ENCODE assay signal across 17 cellular contexts in the genomic region with DNA sequence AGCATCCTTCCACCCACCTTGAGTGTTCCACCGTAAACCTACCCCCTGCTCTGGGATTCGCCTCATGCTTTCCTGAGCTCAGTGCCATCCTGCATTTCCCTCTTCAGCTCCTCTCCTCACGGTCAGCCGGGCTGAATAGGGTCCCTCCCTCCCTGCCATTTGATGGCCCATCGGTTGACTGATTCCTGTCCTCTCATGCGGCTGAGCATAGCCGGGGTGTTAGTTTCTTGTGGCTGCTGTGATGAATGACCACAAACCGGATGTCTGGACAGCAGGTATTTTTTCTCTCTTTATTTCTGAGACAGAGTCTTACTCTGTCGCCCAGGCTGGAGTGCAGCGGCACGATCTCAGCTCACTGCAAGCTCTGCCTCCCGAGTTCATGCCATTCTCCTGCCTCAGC. TPM values are rescaled to one million over a fixed set of nuclear protein-coding genes. Genes with fewer than 3 reads are reported as not detected.
DNase-seq lines count a peak whose midpoint lies in the region; ATAC-seq and TF ChIP-seq lines count a peak whose summit lies in the region.
"Had no signal": no experiment of that assay in that cellular context is flagged by ENCODE, and none has a peak within 500 bp of the region (broad histone marks: within the 10 kb centered on the region; RNA-seq: fewer than 3 reads in every experiment).

No MANE protein-coding gene starts in this region.

- in situ Hi-C loops in GM13977 (cut with MboI; ENCODE audit: low pct_unique_long_range_greater_than_20kb, low sequenced_read_pairs, unreplicated experiment) = no loop called here

- 33 to 46% methylated on average over 12 of the region's 12 CpGs for WGBS in thyroid gland, 2 donors
- WGBS in heart right ventricle, 2 donors = 86 to 87% methylated on average over 12 of the region's 12 CpGs

- no peaks in the 10 kb centered on the region for H3K27me3 ChIP-seq in thyroid gland
- H3K27me3 ChIP-seq in lower lobe of right lung (ENCODE audit: low read depth) = no peaks in the 10 kb centered on the region
- peaks cover 0 to 17% (median 0%) of the 10 kb centered on the region in 7 donors for H3K27me3 ChIP-seq in heart right ventricle
- H3K27me3 ChIP-seq: SJSA1 had no signal

- H3K4me3 ChIP-seq in thyroid gland (replicated peaks in 1 of 3) (no peak overlapping the region), lower lobe of right lung (no peak overlapping the region), heart right ventricle (no peak overlapping the region)
- H3K4me3 ChIP-seq: SJSA1 had no signal

- TF ChIP-seq CTCF in GM13977 (IDR thresholded peaks at IDR 0.05; ENCODE audit: extremely low read depth, insufficient read depth, missing control alignments) = no peak
- no peak for TF ChIP-seq CTCF in thyroid gland (IDR thresholded peaks at IDR 0.05)
- TF ChIP-seq CTCF in lower lobe of right lung (IDR thresholded peaks at IDR 0.05) = no peak
- TF ChIP-seq CTCF in heart right ventricle (IDR thresholded peaks at IDR 0.05) = no peak

- intact Hi-C loops in thyroid gland (cut with DNase I) = no loop called here
- intact Hi-C loops in lower lobe of right lung (cut with DNase I) = no loop called here
- intact Hi-C loops in heart right ventricle (cut with DNase I) = no loop called here

- H3K27ac ChIP-seq in thyroid gland (no peak overlapping the region), lower lobe of right lung (no peak overlapping the region), heart right ventricle (no peak overlapping the region)
- H3K27ac ChIP-seq: RWPE1, SJSA1 had no signal

- H3K4me1 ChIP-seq in thyroid gland (peaks cover 5 to 12% of the 10 kb centered on the region in 2 donors), lower lobe of right lung (no peaks in the 10 kb centered on the region), heart right ventricle (peaks cover 0 to 8% (median 0%) of the 10 kb centered on the region in 9 donors)
- H3K4me1 ChIP-seq: SJSA1 had no signal

- TF ChIP-seq POLR2A in thyroid gland (IDR thresholded peaks at IDR 0.05) = no peak

- ATAC-seq in lower lobe of right lung = no peak
- no peak for ATAC-seq in heart right ventricle
- ATAC-seq: T-cell had no signal

- H3K9me3 ChIP-seq in thyroid gland = no peaks in the 10 kb centered on the region
- no peaks in the 10 kb centered on the region for H3K9me3 ChIP-seq in lower lobe of right lung
- no peaks in the 10 kb centered on the region for H3K9me3 ChIP-seq in heart right ventricle
- H3K9me3 ChIP-seq: SJSA1 had no signal

- H3K36me3 ChIP-seq in thyroid gland (no peaks in the 10 kb centered on the region), lower lobe of right lung (no peaks in the 10 kb centered on the region), heart right ventricle (no peaks in the 10 kb centered on the region)
- H3K36me3 ChIP-seq: SJSA1 had no signal

- peak; percentile 61 for DNase-seq in GM13977 (ENCODE audit: low spot score)
- peak; percentile 54 for DNase-seq in HT1080 (ENCODE audit: low read depth)
- peak; percentile 5 for DNase-seq in iPS-NIHi7 (ENCODE audit: extremely low spot score)
- peak; percentile 55 to 60 for DNase-seq in thyroid gland
- no peak for DNase-seq in activated gamma-delta T cell (lab: John Stamatoyannopoulos, UW)
- no peak for DNase-seq in lower lobe of right lung
- DNase-seq in heart right ventricle = no peak
- DNase-seq: CD8-positive, alpha-beta memory T cell; NCI-H1417; NCI-H1930; NCI-H2171 treated with DMSO at 0.1 percent for 48 hours; NCI-H510A; T-cell had no signal

RNA-seq across cellular contexts. Expression of a gene that starts 44.1 kb away (rescaled TPM):
- 13.1 and 20.0 TPM in 2 replicates for total RNA-seq in HT1080 (2014; rRNA removed; shearing (Covaris generic))
- 20.9 and 21.8 TPM in 2 replicates for polyA plus RNA-seq in HT1080 (2015; cell fraction: cytosol; rRNA removed)
- 29.2 and 33.3 TPM in 2 replicates for polyA plus RNA-seq in HT1080 (2015; cell fraction: nucleus; rRNA removed)
- total RNA-seq in thyroid gland (1 to 10 TPM in 1 of 4 donors, under 1 TPM in 2, not detected in 1; 0.22 to 7.4 (median 0.73) TPM), lower lobe of right lung (1.3 TPM), heart right ventricle (under 1 TPM in 2 of 10 donors, not detected in 8; 0.10 to 0.15 TPM)
- under 1 TPM; 0.09 to 0.29 TPM for polyA plus RNA-seq in heart right ventricle
- total RNA-seq: HT-29 had no signal
- polyA plus RNA-seq: IgD-negative memory B cell had no signal

Comparison
In these comparisons a context has a peak if more than half of its experiments do, and no peak if none do; other contexts are left out.
1. DNase-seq: peak in GM13977 (single experiment), HT1080 (single experiment), iPS-NIHi7 (single experiment) and thyroid gland (2 of 2); none in activated gamma-delta T cell (single experiment), lower lobe of right lung (single experiment) and heart right ventricle (0 of 2).